In genomic region chr13:40490086-40490723, GRCh38 we compare ENCODE assay signal across 11 cellular contexts.
DNase-seq lines count a peak whose midpoint lies in the region; ATAC-seq and TF ChIP-seq lines count a peak whose summit lies in the region.
"Had no signal": no experiment of that assay in that cellular context is flagged by ENCODE, and none has a peak within 500 bp of the region (broad histone marks: within the 10 kb centered on the region; RNA-seq: fewer than 3 reads in every experiment).

No MANE protein-coding gene starts in this region.

- H3K27me3 ChIP-seq in CD4-positive, alpha-beta memory T cell (ENCODE audit: insufficient read depth, low read length): no peaks in the 10 kb centered on the region
- H3K27me3 ChIP-seq in SK-N-SH (ENCODE audit: insufficient read depth): no peaks in the 10 kb centered on the region
- H3K27me3 ChIP-seq: tibial nerve had no signal

- H3K79me2 ChIP-seq in SK-N-SH (ENCODE audit: insufficient read depth): no peaks in the 10 kb centered on the region

- no peak overlapping the region for H3K4me2 ChIP-seq in SK-N-SH

- no peaks in the 10 kb centered on the region for H3K27me3 Mint-ChIP-seq in CD4-positive, alpha-beta memory T cell
- H3K27me3 Mint-ChIP-seq in activated CD8-positive, alpha-beta T cell treated with anti-CD3 and anti-CD28 coated beads for 36 hours: no peaks in the 10 kb centered on the region

- peak overlapping the region; percentile 4 for H3K27ac ChIP-seq in CD4-positive, alpha-beta memory T cell (ENCODE audit: low read depth, low read length)
- H3K27ac ChIP-seq in SK-N-SH (ENCODE audit: low read depth in 2 of 2, low read length in 1 of 2): no peak overlapping the region
- H3K27ac ChIP-seq: tibial nerve had no signal

- no peaks in the 10 kb centered on the region for H4K20me1 ChIP-seq in SK-N-SH (ENCODE audit: insufficient read depth)

- no peaks in the 10 kb centered on the region for H3K9me2 ChIP-seq in SK-N-SH

- no peak overlapping the region for H2AFZ ChIP-seq in SK-N-SH (ENCODE audit: low read depth)

- peaks cover 89% of the 10 kb centered on the region for H3K4me1 ChIP-seq in CD4-positive, alpha-beta memory T cell (ENCODE audit: insufficient read depth, low read length)
- H3K4me1 ChIP-seq in SK-N-SH (ENCODE audit: control insufficient read depth in 1 of 2, insufficient read depth in 2 of 2, low read depth in 1 of 2, low read length in 1 of 2): peaks cover 0 to 7% of the 10 kb centered on the region in 2 experiments; a peak in 1 of 4 replicates

- peaks cover 55 to 95% (median 82%) of the 10 kb centered on the region in 4 donors for H3K4me1 Mint-ChIP-seq in CD4-positive, alpha-beta memory T cell
- H3K4me1 Mint-ChIP-seq in activated CD8-positive, alpha-beta T cell treated with anti-CD3 and anti-CD28 coated beads for 36 hours (ENCODE audit: low read depth): peaks cover 76% of the 10 kb centered on the region

- peak; percentile 59 to 68 (median 65) for DNase-seq in CD4-positive, alpha-beta memory T cell
- DNase-seq in NCI-H2107 (lab: John Stamatoyannopoulos, UW): peak; percentile 25
- DNase-seq in activated CD8-positive, alpha-beta T cell treated with anti-CD3 and anti-CD28 coated beads for 36 hours: peak; percentile 70
- peak; percentile 82 for DNase-seq in islet precursor cell
- DNase-seq in RKO (ENCODE audit: low spot score): no peak
- DNase-seq in SK-N-SH: no peak
- no peak for DNase-seq in globus pallidus (ENCODE audit: low spot score)
- DNase-seq: activated B cell treated with CpG ODN at 0.5 μM for 24 hours, cerebellar nuclear complex had no signal

- no peak overlapping the region for H3K9ac ChIP-seq in SK-N-SH

- peak overlapping the region; percentile 7 to 9 for H3K4me3 ChIP-seq in CD4-positive, alpha-beta memory T cell (ENCODE audit: low read length in 2 of 2)
- no peak overlapping the region for H3K4me3 ChIP-seq in SK-N-SH (ENCODE audit: low read depth in 2 of 2, low read length in 1 of 2)
- H3K4me3 ChIP-seq: tibial nerve had no signal

- no peak for TF ChIP-seq RAD21 in SK-N-SH (IDR thresholded peaks at IDR 0.05; ENCODE audit: low read length)

- POLR2A ChIA-PET in CD4-positive, alpha-beta memory T cell (lab: Charles Lee; ENCODE audit: partially characterized antibody): interaction anchor here (0.6 to 4.4 kb wide), 14 partner anchors 19 to 303 kb away, joined by 3 to 46 read pairs (median 3); partner anchors contain the start of gene FOXO1
- POLR2A ChIA-PET in activated CD8-positive, alpha-beta T cell treated with anti-CD3 and anti-CD28 coated beads for 36 hours (lab: Charles Lee): interaction anchor here (1.1 to 2.1 kb wide), 4 partner anchors 13 to 100 kb away, joined by 3 to 6 read pairs (median 4); no protein-coding TSS in a partner anchor
- POLR2A ChIA-PET in SK-N-SH (lab: Yijun Ruan, JAX): no interaction called here

- peaks cover 0 to 1% of the 10 kb centered on the region in 2 donors for H3K36me3 Mint-ChIP-seq in CD4-positive, alpha-beta memory T cell
- H3K36me3 Mint-ChIP-seq in activated CD8-positive, alpha-beta T cell treated with anti-CD3 and anti-CD28 coated beads for 36 hours (ENCODE audit: low read depth): peaks cover 1% of the 10 kb centered on the region

- no peaks in the 10 kb centered on the region for H3K9me3 ChIP-seq in CD4-positive, alpha-beta memory T cell (ENCODE audit: control insufficient read depth in 1 of 2, low read length in 2 of 2)
- H3K9me3 ChIP-seq in SK-N-SH: no peaks in the 10 kb centered on the region
- H3K9me3 ChIP-seq: tibial nerve had no signal

- peaks cover 0 to 2% (median 0%) of the 10 kb centered on the region in 8 donors for H3K9me3 Mint-ChIP-seq in CD4-positive, alpha-beta memory T cell
- peaks cover 1% of the 10 kb centered on the region for H3K9me3 Mint-ChIP-seq in activated CD8-positive, alpha-beta T cell treated with anti-CD3 and anti-CD28 coated beads for 36 hours
- H3K9me3 Mint-ChIP-seq: activated B cell treated with CpG ODN at 0.5 μM for 24 hours had no signal

- ATAC-seq in activated CD8-positive, alpha-beta T cell treated with anti-CD3 and anti-CD28 coated beads for 36 hours: no peak
- ATAC-seq in GM21515 (IDR thresholded peaks at IDR 0.05; ENCODE audit: unreplicated experiment): no peak

- CTCF ChIA-PET in CD4-positive, alpha-beta memory T cell (lab: Charles Lee; ENCODE audit: partially characterized antibody): interaction anchor here (0.8 to 1.5 kb wide), 7 partner anchors 13 to 348 kb away, joined by 3 to 5 read pairs (median 3); no protein-coding TSS in a partner anchor
- CTCF ChIA-PET in activated CD8-positive, alpha-beta T cell treated with anti-CD3 and anti-CD28 coated beads for 36 hours (lab: Charles Lee): interaction anchor here (0.6 to 1.8 kb wide), 6 partner anchors 15 to 421 kb away, joined by 3 to 4 read pairs (median 3); no protein-coding TSS in a partner anchor
- CTCF ChIA-PET in SK-N-SH (lab: Yijun Ruan, JAX): no interaction called here

- intact Hi-C loops in CD4-positive, alpha-beta memory T cell (cut with micrococcal nuclease): no loop called here
- intact Hi-C loops in activated CD8-positive, alpha-beta T cell treated with anti-CD3 and anti-CD28 coated beads for 36 hours (cut with micrococcal nuclease): no loop called here

- H3K36me3 ChIP-seq in CD4-positive, alpha-beta memory T cell (ENCODE audit: insufficient read depth, low read length): no peaks in the 10 kb centered on the region
- no peaks in the 10 kb centered on the region for H3K36me3 ChIP-seq in SK-N-SH (replicated peaks in 1 of 2; ENCODE audit: control insufficient read depth in 1 of 2, insufficient read depth in 2 of 2, low read length in 1 of 2)
- H3K36me3 ChIP-seq: tibial nerve had no signal

- TF ChIP-seq CTCF in activated CD8-positive, alpha-beta T cell treated with anti-CD3 and anti-CD28 coated beads for 36 hours (IDR thresholded peaks at IDR 0.05): no peak
- no peak for TF ChIP-seq CTCF in SK-N-SH (IDR thresholded peaks at IDR 0.05)

- TF ChIP-seq EP300 in SK-N-SH (IDR thresholded peaks at IDR 0.05; ENCODE audit: borderline replicate concordance in 1 of 2, low read depth in 1 of 2, low read length in 1 of 2): no peak

- H3F3A ChIP-seq in SK-N-SH (replicated peaks; ENCODE audit: insufficient read depth): no peaks in the 10 kb centered on the region

- H3K27ac Mint-ChIP-seq in CD4-positive, alpha-beta memory T cell: peak overlapping the region; percentile 85 to 95 (median 89)
- no peak overlapping the region for H3K27ac Mint-ChIP-seq in activated CD8-positive, alpha-beta T cell treated with anti-CD3 and anti-CD28 coated beads for 36 hours
- H3K27ac Mint-ChIP-seq: activated B cell treated with CpG ODN at 0.5 μM for 24 hours had no signal

- H3K4me3 Mint-ChIP-seq in CD4-positive, alpha-beta memory T cell: peak overlapping the region; percentile 59 to 82 (median 69)
- H3K4me3 Mint-ChIP-seq in activated CD8-positive, alpha-beta T cell treated with anti-CD3 and anti-CD28 coated beads for 36 hours: no peak overlapping the region
- H3K4me3 Mint-ChIP-seq: activated B cell treated with CpG ODN at 0.5 μM for 24 hours had no signal

- 76% methylated on average over 7 of the region's 7 CpGs for WGBS in SK-N-SH (ENCODE audit: low lambda C conversion rate)

TF ChIP-seq in SK-N-SH, 30 proteins besides CTCF, POLR2A, EP300 and RAD21:
- TF ChIP-seq NFIC (IDR thresholded peaks at IDR 0.05; ENCODE audit: borderline replicate concordance) (no peak), USF2 (IDR thresholded peaks at IDR 0.05; ENCODE audit: borderline replicate concordance, low read depth, low read length) (no peak), SIN3A (IDR thresholded peaks at IDR 0.05; ENCODE audit: borderline replicate concordance, low read depth, low read length) (no peak), MXI1 (IDR thresholded peaks at IDR 0.05; ENCODE audit: low read depth, low read length) (no peak), FOSL2 (IDR thresholded peaks at IDR 0.05; ENCODE audit: borderline replicate concordance, low read depth) (no peak), PBX3 (IDR thresholded peaks at IDR 0.05) (no peak), TCF12 (IDR thresholded peaks at IDR 0.05) (no peak), GABPA (IDR thresholded peaks at IDR 0.05; ENCODE audit: low read depth) (no peak), JUND (IDR thresholded peaks at IDR 0.05) (no peak), ZBTB33 (IDR thresholded peaks at IDR 0.05; ENCODE audit: borderline replicate concordance, low read depth) (no peak)

Comparison
In these comparisons a context has a peak if more than half of its experiments do, and no peak if none do; other contexts are left out.
1. DNase-seq: peak in CD4-positive, alpha-beta memory T cell (5 of 5), NCI-H2107 (single experiment), activated CD8-positive, alpha-beta T cell treated with anti-CD3 and anti-CD28 coated beads for 36 hours (single experiment) and islet precursor cell (single experiment); none in RKO (single experiment), SK-N-SH (single experiment) and globus pallidus (single experiment).
2. H3K4me3 ChIP-seq: peak in CD4-positive, alpha-beta memory T cell (2 of 2); none in SK-N-SH (0 of 2).